Comparison of ENCODE assay signal across 19 cellular contexts in the genomic region with DNA sequence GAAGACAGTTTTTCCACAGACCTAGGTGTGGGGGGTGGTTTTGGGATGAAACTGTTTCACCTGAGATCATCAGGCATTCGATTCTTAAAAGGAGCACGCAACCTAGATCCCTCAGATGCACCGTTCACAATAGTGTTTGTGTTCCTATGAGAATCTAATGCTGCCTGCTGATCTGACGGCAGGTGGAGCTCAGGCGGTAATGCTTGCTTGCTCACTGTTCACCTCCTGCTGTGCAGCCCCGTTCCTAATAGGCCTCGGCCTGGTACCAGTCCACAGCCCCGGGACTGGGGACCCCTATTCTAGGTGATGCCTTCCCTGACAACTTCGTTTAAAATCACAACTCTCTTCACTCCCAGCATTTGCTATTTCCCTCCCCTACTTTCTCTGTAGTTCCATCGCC.
DNase-seq lines count a peak whose midpoint lies in the region; ATAC-seq, FAIRE-seq and TF ChIP-seq lines count a peak whose summit lies in the region.
"Had no signal": no experiment of that assay in that cellular context is flagged by ENCODE, and none has a peak within 500 bp of the region (broad histone marks: within the 10 kb centered on the region; RNA-seq: fewer than 3 reads in every experiment).

No MANE protein-coding gene starts in this region.

- intact Hi-C loops in activated T-helper 2 cell treated with anti-CD3 and anti-CD28 coated beads, Interferon-gamma antibody, Interleukin-2, Interleukin-4, amounts not matched to agents 10 μg/mL and 5 μg/mL and 100 μg/mL, durations not matched to agents 14 hours and 24 hours and 36 hours (cut with micrococcal nuclease): no loop called here

- H3K4me3 Mint-ChIP-seq in activated naive CD8-positive, alpha-beta T cell: peak overlapping the region; percentile 44
- H3K4me3 Mint-ChIP-seq in activated naive CD8-positive, alpha-beta T cell treated with anti-CD3 and anti-CD28 coated beads for 36 hours: no peak overlapping the region
- no peak overlapping the region for H3K4me3 Mint-ChIP-seq in central memory CD8-positive, alpha-beta T cell
- H3K4me3 Mint-ChIP-seq in activated T-helper 2 cell treated with anti-CD3 and anti-CD28 coated beads, Interferon-gamma antibody, Interleukin-2, Interleukin-4, amounts not matched to agents 10 μg/mL and 5 μg/mL and 100 μg/mL, durations not matched to agents 14 hours and 24 hours and 36 hours (ENCODE audit: low read depth): no peak overlapping the region
- no peak overlapping the region for H3K4me3 Mint-ChIP-seq in activated CD8-positive, alpha-beta memory T cell treated with anti-CD3 and anti-CD28 coated beads, Interleukin-2, amount 10 ng/mL, durations not matched to agents 7 days and 5 days

- DNase-seq in activated naive CD8-positive, alpha-beta T cell treated with anti-CD3 and anti-CD28 coated beads for 36 hours: no peak
- DNase-seq in NCI-H1694 (lab: John Stamatoyannopoulos, UW): peak; percentile 33
- DNase-seq in central memory CD8-positive, alpha-beta T cell (ENCODE audit: low spot score in 2 of 2): no peak
- DNase-seq in retinal pigment epithelial cell (ENCODE audit: low read depth): no peak
- DNase-seq in activated T-helper 2 cell treated with anti-CD3 and anti-CD28 coated beads, Interferon-gamma antibody, Interleukin-2, Interleukin-4, amounts not matched to agents 10 μg/mL and 5 μg/mL and 100 μg/mL, durations not matched to agents 14 hours and 24 hours and 36 hours (ENCODE audit: low spot score): no peak
- no peak for DNase-seq in activated CD8-positive, alpha-beta memory T cell treated with anti-CD3 and anti-CD28 coated beads, Interleukin-2, amount 10 ng/mL, durations not matched to agents 7 days and 5 days
- no peak for DNase-seq in HTR-8/SVneo (ENCODE audit: insufficient read length, low spot score)
- DNase-seq: DMS79 treated with DMSO at 0.1 percent for 48 hours, GDM1, HCEC 1CT, MV-4-11, NCI-H1417 treated with DMSO at 0.1 percent for 48 hours, NCI-H2107, NCI-H69, SHP77 treated with DMSO at 0.1 percent for 48 hours had no signal

- peaks cover 23% of the 10 kb centered on the region for H3K27me3 Mint-ChIP-seq in activated naive CD8-positive, alpha-beta T cell
- peaks cover 46% of the 10 kb centered on the region for H3K27me3 Mint-ChIP-seq in activated naive CD8-positive, alpha-beta T cell treated with anti-CD3 and anti-CD28 coated beads for 36 hours
- H3K27me3 Mint-ChIP-seq in central memory CD8-positive, alpha-beta T cell: peaks cover 69% of the 10 kb centered on the region
- peaks cover 19% of the 10 kb centered on the region for H3K27me3 Mint-ChIP-seq in activated T-helper 2 cell treated with anti-CD3 and anti-CD28 coated beads, Interferon-gamma antibody, Interleukin-2, Interleukin-4, amounts not matched to agents 10 μg/mL and 5 μg/mL and 100 μg/mL, durations not matched to agents 14 hours and 24 hours and 36 hours (ENCODE audit: low read depth)
- H3K27me3 Mint-ChIP-seq in activated CD8-positive, alpha-beta memory T cell treated with anti-CD3 and anti-CD28 coated beads, Interleukin-2, amount 10 ng/mL, durations not matched to agents 7 days and 5 days: peaks cover 28% of the 10 kb centered on the region

- no peaks in the 10 kb centered on the region for H3K36me3 Mint-ChIP-seq in activated naive CD8-positive, alpha-beta T cell
- H3K36me3 Mint-ChIP-seq in activated naive CD8-positive, alpha-beta T cell treated with anti-CD3 and anti-CD28 coated beads for 36 hours: no peaks in the 10 kb centered on the region
- no peaks in the 10 kb centered on the region for H3K36me3 Mint-ChIP-seq in central memory CD8-positive, alpha-beta T cell (ENCODE audit: insufficient read depth)
- no peaks in the 10 kb centered on the region for H3K36me3 Mint-ChIP-seq in activated T-helper 2 cell treated with anti-CD3 and anti-CD28 coated beads, Interferon-gamma antibody, Interleukin-2, Interleukin-4, amounts not matched to agents 10 μg/mL and 5 μg/mL and 100 μg/mL, durations not matched to agents 14 hours and 24 hours and 36 hours (ENCODE audit: low read depth)
- no peaks in the 10 kb centered on the region for H3K36me3 Mint-ChIP-seq in activated CD8-positive, alpha-beta memory T cell treated with anti-CD3 and anti-CD28 coated beads, Interleukin-2, amount 10 ng/mL, durations not matched to agents 7 days and 5 days

- H3K4me1 Mint-ChIP-seq in activated naive CD8-positive, alpha-beta T cell (ENCODE audit: low read depth): no peaks in the 10 kb centered on the region
- no peaks in the 10 kb centered on the region for H3K4me1 Mint-ChIP-seq in activated naive CD8-positive, alpha-beta T cell treated with anti-CD3 and anti-CD28 coated beads for 36 hours
- H3K4me1 Mint-ChIP-seq in central memory CD8-positive, alpha-beta T cell: no peaks in the 10 kb centered on the region
- H3K4me1 Mint-ChIP-seq in activated T-helper 2 cell treated with anti-CD3 and anti-CD28 coated beads, Interferon-gamma antibody, Interleukin-2, Interleukin-4, amounts not matched to agents 10 μg/mL and 5 μg/mL and 100 μg/mL, durations not matched to agents 14 hours and 24 hours and 36 hours (ENCODE audit: low read depth): no peaks in the 10 kb centered on the region
- H3K4me1 Mint-ChIP-seq in activated CD8-positive, alpha-beta memory T cell treated with anti-CD3 and anti-CD28 coated beads, Interleukin-2, amount 10 ng/mL, durations not matched to agents 7 days and 5 days: no peaks in the 10 kb centered on the region

- FAIRE-seq in HTR-8/SVneo (lab: Jason Lieb, UNC): no peak
- FAIRE-seq: GM12892, GM19239, RCC 7860 had no signal

- ATAC-seq in central memory CD8-positive, alpha-beta T cell (replicated peaks; ENCODE audit: extremely low read depth, poor library complexity, severe bottlenecking): no peak
- no peak for ATAC-seq in activated CD8-positive, alpha-beta memory T cell treated with anti-CD3 and anti-CD28 coated beads, Interleukin-2, amount 10 ng/mL, durations not matched to agents 7 days and 5 days

- CTCF ChIA-PET in activated CD8-positive, alpha-beta memory T cell treated with anti-CD3 and anti-CD28 coated beads, Interleukin-2, amount 10 ng/mL, durations not matched to agents 7 days and 5 days (lab: Charles Lee): no interaction called here

- H3K4me3 ChIP-seq in retinal pigment epithelial cell (ENCODE audit: low read length): no peak overlapping the region

- H3K9me3 Mint-ChIP-seq in activated naive CD8-positive, alpha-beta T cell (ENCODE audit: low read depth): no peaks in the 10 kb centered on the region
- no peaks in the 10 kb centered on the region for H3K9me3 Mint-ChIP-seq in activated naive CD8-positive, alpha-beta T cell treated with anti-CD3 and anti-CD28 coated beads for 36 hours
- no peaks in the 10 kb centered on the region for H3K9me3 Mint-ChIP-seq in central memory CD8-positive, alpha-beta T cell
- H3K9me3 Mint-ChIP-seq in activated T-helper 2 cell treated with anti-CD3 and anti-CD28 coated beads, Interferon-gamma antibody, Interleukin-2, Interleukin-4, amounts not matched to agents 10 μg/mL and 5 μg/mL and 100 μg/mL, durations not matched to agents 14 hours and 24 hours and 36 hours: no peaks in the 10 kb centered on the region
- H3K9me3 Mint-ChIP-seq in activated CD8-positive, alpha-beta memory T cell treated with anti-CD3 and anti-CD28 coated beads, Interleukin-2, amount 10 ng/mL, durations not matched to agents 7 days and 5 days (ENCODE audit: low read depth): no peaks in the 10 kb centered on the region

- TF ChIP-seq CTCF in retinal pigment epithelial cell (conservative IDR thresholded peaks at IDR 0.05; ENCODE audit: low read depth, low read length): peak; percentile 13

- no peak overlapping the region for H3K27ac Mint-ChIP-seq in activated naive CD8-positive, alpha-beta T cell
- H3K27ac Mint-ChIP-seq in activated naive CD8-positive, alpha-beta T cell treated with anti-CD3 and anti-CD28 coated beads for 36 hours: no peak overlapping the region
- H3K27ac Mint-ChIP-seq in central memory CD8-positive, alpha-beta T cell (ENCODE audit: low read depth): peak overlapping the region; percentile 66
- no peak overlapping the region for H3K27ac Mint-ChIP-seq in activated T-helper 2 cell treated with anti-CD3 and anti-CD28 coated beads, Interferon-gamma antibody, Interleukin-2, Interleukin-4, amounts not matched to agents 10 μg/mL and 5 μg/mL and 100 μg/mL, durations not matched to agents 14 hours and 24 hours and 36 hours
- H3K27ac Mint-ChIP-seq in activated CD8-positive, alpha-beta memory T cell treated with anti-CD3 and anti-CD28 coated beads, Interleukin-2, amount 10 ng/mL, durations not matched to agents 7 days and 5 days: no peak overlapping the region
